11 cellular contexts compared by ENCODE assay signal in the genomic region with DNA sequence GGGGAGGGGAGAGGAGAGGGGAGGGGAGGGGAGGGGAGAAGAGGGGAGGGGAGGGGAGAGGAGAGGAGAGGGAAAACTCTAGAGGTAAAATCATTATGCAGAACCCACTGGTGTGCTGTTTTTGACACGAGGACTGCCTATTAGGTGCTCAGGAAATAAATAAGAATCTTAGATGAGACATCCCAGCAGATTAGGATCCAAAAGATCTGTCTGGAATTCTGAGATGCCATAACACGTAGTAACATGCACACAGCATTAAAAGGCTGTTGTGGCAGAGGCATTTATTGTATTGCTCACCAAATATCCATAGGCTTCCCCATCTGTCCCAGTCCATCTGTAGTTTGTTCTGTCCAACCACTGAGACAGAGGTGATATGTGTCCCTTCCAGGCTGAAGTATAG. TPM values are rescaled to one million over a fixed set of nuclear protein-coding genes. Genes with fewer than 3 reads are reported as not detected.
DNase-seq lines count a peak whose midpoint lies in the region; ATAC-seq and TF ChIP-seq lines count a peak whose summit lies in the region.
"Had no signal": no experiment of that assay in that cellular context is flagged by ENCODE, and none has a peak within 500 bp of the region (broad histone marks: within the 10 kb centered on the region; RNA-seq: fewer than 3 reads in every experiment).

No MANE protein-coding gene starts in this region.

- H3K9me3 ChIP-seq in A673 (ENCODE audit: low read depth, low read length, poor library complexity, severe bottlenecking) (no peaks in the 10 kb centered on the region), HEK293 (ENCODE audit: control insufficient read depth, insufficient read depth, low read depth, low read length) (no peaks in the 10 kb centered on the region), trophoblast cell (ENCODE audit: insufficient read depth, low read depth, low read length) (no peaks in the 10 kb centered on the region)

- H3K14ac ChIP-seq in trophoblast cell (ENCODE audit: low read length): no peak overlapping the region

- no peak overlapping the region for H2BK5ac ChIP-seq in trophoblast cell (ENCODE audit: low read depth, low read length, poor library complexity)

- no peak overlapping the region for H3K4me3 ChIP-seq in A673 (ENCODE audit: low read depth, low read length, poor library complexity, severe bottlenecking)
- no peak overlapping the region for H3K4me3 ChIP-seq in HEK293 (ENCODE audit: low read depth, low read length)
- H3K4me3 ChIP-seq in trophoblast cell (ENCODE audit: low read depth, low read length): no peak overlapping the region

- no peak overlapping the region for H4K8ac ChIP-seq in trophoblast cell (ENCODE audit: low read depth, low read length)

- no peak overlapping the region for H4K91ac ChIP-seq in trophoblast cell (ENCODE audit: low read depth, low read length)

- POLR2A ChIA-PET in A673 (lab: Charles Lee; ENCODE audit: low non-redundant PET) (no interaction called here), HEK293 (lab: Yijun Ruan, JAX) (interaction anchor here (0.5 to 1.6 kb wide), 2 partner anchors 10 to 61 kb away, joined by 3 to 9 read pairs; no protein-coding TSS in a partner anchor)

- WGBS in trophoblast cell (ENCODE audit: extremely low coverage, insufficient coverage, insufficient read length): no CpG with 5 or more reads among the region's 2 CpGs

- no peaks in the 10 kb centered on the region for H3K79me2 ChIP-seq in trophoblast cell (ENCODE audit: control insufficient read depth, insufficient read depth, low read length, poor library complexity)

- peaks cover 60% of the 10 kb centered on the region for H3K4me1 ChIP-seq in A673 (ENCODE audit: insufficient read depth, low read length, poor library complexity, severe bottlenecking)
- H3K4me1 ChIP-seq in HEK293 (ENCODE audit: control insufficient read depth, insufficient read depth, low read length): no peaks in the 10 kb centered on the region; the same call in 1 of the 2 replicates
- H3K4me1 ChIP-seq in trophoblast cell (ENCODE audit: control insufficient read depth in 1 of 2, insufficient read depth in 2 of 2, low read length in 2 of 2): no peaks in the 10 kb centered on the region

- DNase-seq in A673 (ENCODE audit: low spot score): no peak
- peak; percentile 36 for DNase-seq in epithelial cell of prostate (ENCODE audit: low read depth, low spot score)
- DNase-seq in trophoblast cell: peak; percentile 32 to 75
- no peak for DNase-seq in SW480 (ENCODE audit: low spot score)
- no peak for DNase-seq in NCI-H187 treated with DMSO at 0.1 percent for 48 hours (lab: John Stamatoyannopoulos, UW)
- DNase-seq: activated CD4-positive, alpha-beta T cell treated with anti-CD3 and anti-CD28 coated beads, Interleukin-2, amount 10 ng/mL, durations not matched to agents 24 days and 14 days; NCI-H774; stimulated activated CD4-positive, alpha-beta T cell treated with anti-CD3 and anti-CD28 coated beads, Interleukin-12 subunit alpha, Interleukin-12 subunit beta, amount 100 ng/mL, for 4 hours had no signal

- ATAC-seq in HG02852 (IDR thresholded peaks at IDR 0.05; ENCODE audit: unreplicated experiment) (no peak), HG02938 (IDR thresholded peaks at IDR 0.05; ENCODE audit: unreplicated experiment) (no peak)

- H3K23ac ChIP-seq in trophoblast cell (ENCODE audit: low read length): no peak overlapping the region

- H4K12ac ChIP-seq in trophoblast cell (ENCODE audit: low read depth, low read length): no peak overlapping the region

- H2AK5ac ChIP-seq in trophoblast cell (ENCODE audit: low read length): no peak overlapping the region

- BruUV-seq in A673 (replicated peaks; lab: Mats Ljungman, UMichigan): no TSS peak

- no peaks in the 10 kb centered on the region for H3K79me1 ChIP-seq in trophoblast cell (ENCODE audit: low read length)

- no peak overlapping the region for H2AFZ ChIP-seq in trophoblast cell (ENCODE audit: insufficient read depth, low read length, poor library complexity)

- H3K9ac ChIP-seq in trophoblast cell (ENCODE audit: low read length): no peak overlapping the region

- H3K36me3 ChIP-seq in A673 (ENCODE audit: insufficient read depth, low read length, poor library complexity, severe bottlenecking): no peaks in the 10 kb centered on the region
- H3K36me3 ChIP-seq in HEK293 (ENCODE audit: control insufficient read depth in 2 of 2, insufficient read depth in 1 of 2, low read length in 2 of 2): no peaks in the 10 kb centered on the region
- peaks cover 0 to 4% of the 10 kb centered on the region in 2 experiments for H3K36me3 ChIP-seq in trophoblast cell (ENCODE audit: control insufficient read depth in 1 of 2, insufficient read depth in 2 of 2, low read length in 2 of 2)

- no peak overlapping the region for H2BK120ac ChIP-seq in trophoblast cell (ENCODE audit: insufficient read depth, low read length, poor library complexity)

- intact Hi-C loops in A673 (cut with micrococcal nuclease; ENCODE audit: unreplicated experiment): no loop called here

- peak overlapping the region; percentile 77 for H3K27ac ChIP-seq in A673 (ENCODE audit: low read depth, low read length, poor library complexity, severe bottlenecking)
- no peak overlapping the region for H3K27ac ChIP-seq in HEK293 (ENCODE audit: extremely low read depth, low read depth, low read length)
- H3K27ac ChIP-seq in epithelial cell of prostate: peak overlapping the region; percentile 89
- H3K27ac ChIP-seq in trophoblast cell (ENCODE audit: low read depth, low read length): no peak overlapping the region

- H2BK12ac ChIP-seq in trophoblast cell (ENCODE audit: low read length): no peak overlapping the region

- no peak overlapping the region for H3K4me2 ChIP-seq in trophoblast cell (ENCODE audit: low read length)

- TF ChIP-seq CTCF in A673 (conservative IDR thresholded peaks at IDR 0.05; ENCODE audit: low read depth, low read length) (no peak), HEK293 (tag by site-specific recombination; IDR thresholded peaks at IDR 0.05) (no peak)

- H3K27me3 ChIP-seq in A673 (replicated peaks; ENCODE audit: insufficient read depth, low read depth, low read length, poor library complexity) (no peaks in the 10 kb centered on the region), trophoblast cell (ENCODE audit: insufficient read depth, low read length) (no peaks in the 10 kb centered on the region)

- CTCF ChIA-PET in A673 (lab: Charles Lee): interaction anchor here (1.8 kb wide), 1 partner anchor 8 kb away, joined by 5 read pairs; no protein-coding TSS in a partner anchor
- CTCF ChIA-PET in HEK293 (lab: Yijun Ruan, JAX): interaction anchor here (2.1 kb wide), 1 partner anchor 8 kb away, joined by 9 read pairs; no protein-coding TSS in a partner anchor

- H3K18ac ChIP-seq in trophoblast cell (ENCODE audit: low read length): no peak overlapping the region

- no peak overlapping the region for H3K4ac ChIP-seq in trophoblast cell (ENCODE audit: low read depth, low read length)

TF ChIP-seq in HEK293, 187 proteins besides CTCF, POLR2A, EP300 and RAD21:
- no peak for TF ChIP-seq ZNF433 (tag by site-specific recombination; IDR thresholded peaks at IDR 0.05; ENCODE audit: low read depth)
- 0 out of 2 replicates have a peak, but pooled peaks have one; percentile 37 for TF ChIP-seq ZNF600 (tag by site-specific recombination; IDR thresholded peaks at IDR 0.05)
- TF ChIP-seq, protein P1, sequence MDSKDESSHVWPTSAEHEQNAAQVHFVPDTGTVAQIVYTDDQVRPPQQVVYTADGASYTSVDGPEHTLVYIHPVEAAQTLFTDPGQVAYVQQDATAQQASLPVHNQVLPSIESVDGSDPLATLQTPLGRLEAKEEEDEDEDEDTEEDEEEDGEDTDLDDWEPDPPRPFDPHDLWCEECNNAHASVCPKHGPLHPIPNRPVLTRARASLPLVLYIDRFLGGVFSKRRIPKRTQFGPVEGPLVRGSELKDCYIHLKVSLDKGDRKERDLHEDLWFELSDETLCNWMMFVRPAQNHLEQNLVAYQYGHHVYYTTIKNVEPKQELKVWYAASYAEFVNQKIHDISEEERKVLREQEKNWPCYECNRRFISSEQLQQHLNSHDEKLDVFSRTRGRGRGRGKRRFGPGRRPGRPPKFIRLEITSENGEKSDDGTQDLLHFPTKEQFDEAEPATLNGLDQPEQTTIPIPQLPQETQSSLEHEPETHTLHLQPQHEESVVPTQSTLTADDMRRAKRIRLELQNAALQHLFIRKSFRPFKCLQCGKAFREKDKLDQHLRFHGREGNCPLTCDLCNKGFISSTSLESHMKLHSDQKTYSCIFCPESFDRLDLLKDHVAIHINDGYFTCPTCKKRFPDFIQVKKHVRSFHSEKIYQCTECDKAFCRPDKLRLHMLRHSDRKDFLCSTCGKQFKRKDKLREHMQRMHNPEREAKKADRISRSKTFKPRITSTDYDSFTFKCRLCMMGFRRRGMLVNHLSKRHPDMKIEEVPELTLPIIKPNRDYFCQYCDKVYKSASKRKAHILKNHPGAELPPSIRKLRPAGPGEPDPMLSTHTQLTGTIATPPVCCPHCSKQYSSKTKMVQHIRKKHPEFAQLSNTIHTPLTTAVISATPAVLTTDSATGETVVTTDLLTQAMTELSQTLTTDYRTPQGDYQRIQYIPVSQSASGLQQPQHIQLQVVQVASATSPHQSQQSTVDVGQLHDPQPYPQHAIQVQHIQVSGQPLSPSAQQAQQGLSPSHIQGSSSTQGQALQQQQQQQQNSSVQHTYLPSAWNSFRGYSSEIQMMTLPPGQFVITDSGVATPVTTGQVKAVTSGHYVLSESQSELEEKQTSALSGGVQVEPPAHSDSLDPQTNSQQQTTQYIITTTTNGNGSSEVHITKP (tag by site-specific recombination; IDR thresholded peaks at IDR 0.05): no peak
- TF ChIP-seq ZNF404 (tag by site-specific recombination; IDR thresholded peaks at IDR 0.05): no peak
- no peak for TF ChIP-seq OSR2 (tag by site-specific recombination; IDR thresholded peaks at IDR 0.05)
- TF ChIP-seq, protein P2, sequence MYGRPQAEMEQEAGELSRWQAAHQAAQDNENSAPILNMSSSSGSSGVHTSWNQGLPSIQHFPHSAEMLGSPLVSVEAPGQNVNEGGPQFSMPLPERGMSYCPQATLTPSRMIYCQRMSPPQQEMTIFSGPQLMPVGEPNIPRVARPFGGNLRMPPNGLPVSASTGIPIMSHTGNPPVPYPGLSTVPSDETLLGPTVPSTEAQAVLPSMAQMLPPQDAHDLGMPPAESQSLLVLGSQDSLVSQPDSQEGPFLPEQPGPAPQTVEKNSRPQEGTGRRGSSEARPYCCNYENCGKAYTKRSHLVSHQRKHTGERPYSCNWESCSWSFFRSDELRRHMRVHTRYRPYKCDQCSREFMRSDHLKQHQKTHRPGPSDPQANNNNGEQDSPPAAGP (tag by site-specific recombination; IDR thresholded peaks at IDR 0.05): no peak

RNA-seq across cellular contexts. Expression of a gene that starts 40.8 kb away (rescaled TPM):
- 63.9 and 67.2 TPM in 2 replicates for total RNA-seq in A673 (2021)
- polyA plus RNA-seq in trophoblast cell (2013): 25.0 and 25.8 TPM in 2 replicates

Comparison
In these comparisons a context has a peak if more than half of its experiments do, and no peak if none do; other contexts are left out.
1. DNase-seq: peak in epithelial cell of prostate (single experiment) and trophoblast cell (2 of 2); none in A673 (single experiment), SW480 (single experiment) and NCI-H187 treated with DMSO at 0.1 percent for 48 hours (single experiment).
2. H3K27ac ChIP-seq: peak in A673 (single experiment) and epithelial cell of prostate (single experiment); none in HEK293 (single experiment) and trophoblast cell (single experiment).